In the genomic region with DNA sequence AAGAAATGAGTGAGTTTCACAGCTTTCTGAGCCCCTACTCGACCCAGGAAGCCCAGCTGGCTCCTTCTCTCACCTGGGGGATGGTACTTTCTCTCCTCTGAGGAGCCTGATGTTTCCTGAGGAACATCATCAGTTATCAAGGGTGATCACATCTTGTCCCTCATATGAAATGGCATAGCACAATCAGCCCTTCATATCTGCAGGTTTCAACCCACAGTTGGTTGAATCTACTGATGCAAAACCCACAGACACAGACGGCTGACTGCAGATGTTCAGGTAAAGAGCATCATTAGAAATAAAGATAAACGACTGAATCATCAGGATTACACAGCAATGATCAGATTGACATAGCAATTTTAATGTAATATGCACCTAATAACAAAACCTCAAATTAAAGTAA, we compare ENCODE assay signal across 12 cellular contexts.
DNase-seq lines count a peak whose midpoint lies in the region; ATAC-seq and TF ChIP-seq lines count a peak whose summit lies in the region.
"Had no signal": no experiment of that assay in that cellular context is flagged by ENCODE, and none has a peak within 500 bp of the region (broad histone marks: within the 10 kb centered on the region; RNA-seq: fewer than 3 reads in every experiment).

No MANE protein-coding gene starts in this region.

- no peaks in the 10 kb centered on the region for H3F3A ChIP-seq in PC-9 (ENCODE audit: insufficient read depth, low read depth)

- no peak overlapping the region for H3K27ac Mint-ChIP-seq in naive B cell

- H3K4me3 Mint-ChIP-seq in naive B cell = no peak overlapping the region

- DNase-seq in naive B cell (no peak), GM19238 (ENCODE audit: insufficient read length, low spot score) (no peak), PC-9 (no peak)
- DNase-seq in activated CD8-positive, alpha-beta memory T cell treated with anti-CD3 and anti-CD28 coated beads for 24 hours = no peak
- DNase-seq in stimulated activated CD4-positive, alpha-beta T cell treated with anti-CD3 and anti-CD28 coated beads, Interleukin-2, amount 100 ng/mL, for 48 hours = no peak
- DNase-seq: activated CD4-positive, alpha-beta T cell treated with anti-CD3 and anti-CD28 coated beads for 1 hour; amygdala; C1 segment of cervical spinal cord; lower lobe of right lung had no signal

- POLR2A ChIA-PET in PC-9 (lab: Charles Lee; ENCODE audit: unreplicated experiment) = no interaction called here

- peaks cover 0 to 9% (median 0%) of the 10 kb centered on the region in 7 donors for H3K9me3 Mint-ChIP-seq in naive B cell

- no peaks in the 10 kb centered on the region for H3K9me3 ChIP-seq in PC-9 (ENCODE audit: insufficient read depth, low read depth)
- H3K9me3 ChIP-seq: lower lobe of right lung had no signal

- no peak overlapping the region for H2AFZ ChIP-seq in PC-9

- no peak overlapping the region for H3K4me2 ChIP-seq in PC-9

- H3K36me3 Mint-ChIP-seq in naive B cell = no peaks in the 10 kb centered on the region

- ATAC-seq in GM19043 (IDR thresholded peaks at IDR 0.05; ENCODE audit: low read depth, unreplicated experiment) (peak; percentile 91), GM21786 (IDR thresholded peaks at IDR 0.05; ENCODE audit: unreplicated experiment) (peak; percentile 51), HG03196 (IDR thresholded peaks at IDR 0.05; ENCODE audit: unreplicated experiment) (peak; percentile 88), naive B cell (ENCODE audit: low read depth in 2 of 2) (peak; percentile 48 to 56)
- ATAC-seq: lower lobe of right lung had no signal

- H3K4me1 Mint-ChIP-seq in naive B cell = peaks cover 6 to 14% (median 8%) of the 10 kb centered on the region in 3 donors

- no peaks in the 10 kb centered on the region for H3K4me1 ChIP-seq in PC-9 (replicated peaks; ENCODE audit: insufficient read depth)
- H3K4me1 ChIP-seq: lower lobe of right lung had no signal

- H3K27me3 ChIP-seq in PC-9 (ENCODE audit: insufficient read depth, low read depth) = no peaks in the 10 kb centered on the region

- H3K27ac ChIP-seq in PC-9 = no peak overlapping the region
- H3K27ac ChIP-seq: lower lobe of right lung had no signal

- CTCF ChIA-PET in PC-9 (lab: Charles Lee) = no interaction called here

- intact Hi-C loops in PC-9 (cut with micrococcal nuclease; ENCODE audit: unreplicated experiment) = no loop called here

- no peak overlapping the region for H3K4me3 ChIP-seq in PC-9
- H3K4me3 ChIP-seq: lower lobe of right lung had no signal

- TF ChIP-seq CTCF in PC-9 (conservative IDR thresholded peaks at IDR 0.05) = no peak

- H3K9me2 ChIP-seq in PC-9 (ENCODE audit: insufficient read depth) = no peaks in the 10 kb centered on the region

- H4K20me1 ChIP-seq in PC-9 (ENCODE audit: insufficient read depth) = no peaks in the 10 kb centered on the region

- H3K36me3 ChIP-seq in PC-9 (ENCODE audit: low read depth) = no peaks in the 10 kb centered on the region
- H3K36me3 ChIP-seq: lower lobe of right lung had no signal

- peaks cover 0 to 25% (median 21%) of the 10 kb centered on the region in 3 donors for H3K27me3 Mint-ChIP-seq in naive B cell

- no TSS peak for BruUV-seq in PC-9 (replicated peaks; lab: Mats Ljungman, UMichigan)

- H3K79me2 ChIP-seq in PC-9 (ENCODE audit: low read depth) = no peaks in the 10 kb centered on the region
